In genomic region chr6:89352329-89353117, GRCh38 we compare ENCODE assay signal across 1 cellular context.
TF ChIP-seq lines count a peak whose summit lies in the region.

Gene UBE2J1, minus strand, starts transcription at chr6:89352722. Its CDS starts 153 bp downstream, at chr6:89352569.

TF ChIP-seq in HepG2, 621 proteins besides CTCF, POLR2A, EP300 and RAD21 (continued from another document and continues in another):
- TF ChIP-seq ARNTL (CRISPR knock-in tag; IDR thresholded peaks at IDR 0.05) = no peak
- no peak for TF ChIP-seq ZNF432 (CRISPR knock-in tag; IDR thresholded peaks at IDR 0.05; ENCODE audit: borderline replicate concordance)
- peak; percentile 63 for TF ChIP-seq SAP130 (CRISPR knock-in tag; IDR thresholded peaks at IDR 0.05; ENCODE audit: low read depth)
- TF ChIP-seq SATB2 (CRISPR knock-in tag; IDR thresholded peaks at IDR 0.05) = peak; percentile 18; the same call in 1 of the 2 replicates
- TF ChIP-seq ZNF709 (CRISPR knock-in tag; IDR thresholded peaks at IDR 0.05) = peak; percentile 86
- no peak for TF ChIP-seq CBX1 (IDR thresholded peaks at IDR 0.05; ENCODE audit: low read depth)
- 0 out of 2 replicates have a peak, but pooled peaks have one; percentile 57 for TF ChIP-seq MAZ (IDR thresholded peaks at IDR 0.05; ENCODE audit: borderline replicate concordance, low read depth, low read length)
- peak; percentile 90 for TF ChIP-seq MAZ (CRISPR knock-in tag; IDR thresholded peaks at IDR 0.05; ENCODE audit: low read depth)
- TF ChIP-seq ZNF879 (CRISPR knock-in tag; IDR thresholded peaks at IDR 0.05) = peak; percentile 35; the same call in 1 of the 2 replicates
- peak; percentile 15; the same call in 1 of the 2 replicates for TF ChIP-seq ZNF598 (CRISPR knock-in tag; IDR thresholded peaks at IDR 0.05; ENCODE audit: borderline replicate concordance)
- TF ChIP-seq POGK (CRISPR knock-in tag; conservative IDR thresholded peaks at IDR 0.05) = peak; percentile 57
- no peak for TF ChIP-seq ZMYM2 (CRISPR knock-in tag; IDR thresholded peaks at IDR 0.05)
- no peak; the same call in 1 of the 2 replicates for TF ChIP-seq CSRNP2 (CRISPR knock-in tag; conservative IDR thresholded peaks at IDR 0.05; ENCODE audit: low read depth)
- no peak for TF ChIP-seq ZNF503 (CRISPR knock-in tag; IDR thresholded peaks at IDR 0.05)
- TF ChIP-seq NR1H2 (CRISPR knock-in tag; IDR thresholded peaks at IDR 0.05; ENCODE audit: borderline replicate concordance, low read depth) = no peak
- no peak for TF ChIP-seq AGO1 (IDR thresholded peaks at IDR 0.05; ENCODE audit: low read depth, low read length, poor library complexity, severe bottlenecking)
- peak; percentile 80; the same call in 1 of the 2 replicates for TF ChIP-seq BRD4 (CRISPR knock-in tag; IDR thresholded peaks at IDR 0.05)
- no peak for TF ChIP-seq ZNF232 (CRISPR knock-in tag; IDR thresholded peaks at IDR 0.05; ENCODE audit: borderline replicate concordance)
- TF ChIP-seq DPF2 (CRISPR knock-in tag; IDR thresholded peaks at IDR 0.05; ENCODE audit: borderline replicate concordance, low read depth) = no peak
- TF ChIP-seq ZNF281 (CRISPR knock-in tag; IDR thresholded peaks at IDR 0.05; ENCODE audit: borderline replicate concordance) = no peak
- TF ChIP-seq CBX5 (CRISPR knock-in tag; IDR thresholded peaks at IDR 0.05; ENCODE audit: borderline replicate concordance) = no peak
- peak; percentile 97 for TF ChIP-seq ZNF446 (CRISPR knock-in tag; IDR thresholded peaks at IDR 0.05)
- TF ChIP-seq PHF21A (CRISPR knock-in tag; IDR thresholded peaks at IDR 0.05) = no peak; the same call in 1 of the 2 replicates
- 0 out of 2 replicates have a peak, but pooled peaks have one; percentile 33 for TF ChIP-seq NFYC (CRISPR knock-in tag; IDR thresholded peaks at IDR 0.05)
- no peak for TF ChIP-seq SNRNP70 (IDR thresholded peaks at IDR 0.05; ENCODE audit: low read depth, low read length)
- TF ChIP-seq ZSCAN5A (CRISPR knock-in tag; IDR thresholded peaks at IDR 0.05; ENCODE audit: borderline replicate concordance) = 0 out of 2 replicates have a peak, but pooled peaks have one; percentile 12
- TF ChIP-seq KLF11 (CRISPR knock-in tag; IDR thresholded peaks at IDR 0.05) = no peak
- no peak for TF ChIP-seq ZNF33A (CRISPR knock-in tag; IDR thresholded peaks at IDR 0.05; ENCODE audit: borderline replicate concordance)
- peak; percentile 79; the same call in 1 of the 2 replicates for TF ChIP-seq ZSCAN31 (CRISPR knock-in tag; IDR thresholded peaks at IDR 0.05; ENCODE audit: low read depth)
- TF ChIP-seq TBX3 (IDR thresholded peaks at IDR 0.05; ENCODE audit: borderline replicate concordance) = peak; percentile 8; the same call in 1 of the 2 replicates
- TF ChIP-seq ZZZ3 (CRISPR knock-in tag; IDR thresholded peaks at IDR 0.05; ENCODE audit: borderline replicate concordance) = peak; percentile 20; the same call in 1 of the 2 replicates
- 0 out of 2 replicates have a peak, but pooled peaks have one; percentile 5 for TF ChIP-seq ZNF274 (CRISPR knock-in tag; IDR thresholded peaks at IDR 0.05)
- peak; percentile 9; the same call in 1 of the 2 replicates for TF ChIP-seq RXRB (CRISPR knock-in tag; IDR thresholded peaks at IDR 0.05; ENCODE audit: borderline replicate concordance)
- TF ChIP-seq JUNB (CRISPR knock-in tag; IDR thresholded peaks at IDR 0.05; ENCODE audit: borderline replicate concordance) = no peak
- no peak; the same call in 1 of the 2 replicates for TF ChIP-seq ZSCAN21 (CRISPR knock-in tag; IDR thresholded peaks at IDR 0.05; ENCODE audit: borderline replicate concordance)
- TF ChIP-seq MIER3 (CRISPR knock-in tag; IDR thresholded peaks at IDR 0.05; ENCODE audit: borderline replicate concordance) = no peak
- peak; percentile 41; the same call in 1 of the 2 replicates for TF ChIP-seq ISL2 (CRISPR knock-in tag; IDR thresholded peaks at IDR 0.05)
- TF ChIP-seq HINFP (CRISPR knock-in tag; IDR thresholded peaks at IDR 0.05; ENCODE audit: low read depth) = no peak; the same call in 1 of the 2 replicates
- TF ChIP-seq SNAI1 (CRISPR knock-in tag; IDR thresholded peaks at IDR 0.05; ENCODE audit: borderline replicate concordance) = no peak
- peak; percentile 69; the same call in 1 of the 2 replicates for TF ChIP-seq GFI1 (CRISPR knock-in tag; IDR thresholded peaks at IDR 0.05; ENCODE audit: borderline replicate concordance)
- no peak for TF ChIP-seq NFE2L2 (IDR thresholded peaks at IDR 0.05; ENCODE audit: low read length)
- no peak for TF ChIP-seq ZFYVE20 (CRISPR knock-in tag; IDR thresholded peaks at IDR 0.05; ENCODE audit: borderline replicate concordance, low read depth)
- TF ChIP-seq ZNF639 (CRISPR knock-in tag; conservative IDR thresholded peaks at IDR 0.05) = no peak; the same call in 1 of the 2 replicates
- no peak for TF ChIP-seq ZBTB14 (CRISPR knock-in tag; IDR thresholded peaks at IDR 0.05)
- no peak for TF ChIP-seq HMG20B (CRISPR knock-in tag; conservative IDR thresholded peaks at IDR 0.05)
- TF ChIP-seq ZNF17 (CRISPR knock-in tag; IDR thresholded peaks at IDR 0.05) = no peak
- no peak for TF ChIP-seq ZNF7 (CRISPR knock-in tag; IDR thresholded peaks at IDR 0.05)
- TF ChIP-seq TIGD3 (CRISPR knock-in tag; IDR thresholded peaks at IDR 0.05; ENCODE audit: borderline replicate concordance) = no peak
- no peak for TF ChIP-seq ZNF362 (CRISPR knock-in tag; IDR thresholded peaks at IDR 0.05; ENCODE audit: borderline replicate concordance)
- TF ChIP-seq HNRNPL (IDR thresholded peaks at IDR 0.05; ENCODE audit: low read depth, low read length) = peak; percentile 84
- 0 out of 2 replicates have a peak, but pooled peaks have one; percentile 76 for TF ChIP-seq ZNF468 (CRISPR knock-in tag; IDR thresholded peaks at IDR 0.05)
- TF ChIP-seq HDAC1 (CRISPR knock-in tag; IDR thresholded peaks at IDR 0.05) = no peak
